Comparison of ENCODE assay signal across 19 cellular contexts in the genomic region with DNA sequence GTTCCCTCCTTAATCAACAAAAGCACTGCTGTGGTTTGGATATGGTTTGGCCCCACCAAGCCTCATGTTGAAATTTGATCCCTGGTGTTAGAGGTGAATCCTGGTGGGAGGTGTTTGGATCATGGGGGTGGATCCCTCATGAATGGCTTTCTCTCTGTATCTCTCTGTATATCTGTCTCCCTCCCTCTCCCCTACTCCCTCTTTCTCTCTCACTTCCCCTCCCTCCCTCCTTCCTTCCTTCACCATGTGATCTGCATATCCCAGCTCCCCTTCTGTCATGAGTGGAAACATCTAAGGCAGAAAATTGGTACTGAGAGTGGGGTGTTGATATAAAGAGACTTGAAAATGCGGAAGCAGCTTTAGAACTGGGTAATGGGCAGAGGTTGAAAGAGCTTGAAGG. TPM values are rescaled to one million over a fixed set of nuclear protein-coding genes. Genes with fewer than 3 reads are reported as not detected.
"Had no signal": no experiment of that assay in that cellular context is flagged by ENCODE, and none has a peak within 500 bp of the region (broad histone marks: within the 10 kb centered on the region; RNA-seq: fewer than 3 reads in every experiment).

No MANE protein-coding gene starts in this region.

- ATAC-seq: activated CD4-positive, CD25-positive, alpha-beta regulatory T cell treated with anti-CD3 and anti-CD28 coated beads, Interleukin-2, amount 50 U/mL, for 24 hours; activated CD8-positive, alpha-beta T cell treated with anti-CD3 and anti-CD28 coated beads, Interleukin-2, amount 10 ng/mL, durations not matched to agents 7 days and 5 days; esophagus mucosa; gastrocnemius medialis; left lung had no signal

- H3K36me3 ChIP-seq: ascending aorta, gastrocnemius medialis, left lung, neural progenitor cell, upper lobe of left lung had no signal

- H3K27ac Mint-ChIP-seq: activated CD4-positive, alpha-beta T cell treated with anti-CD3 and anti-CD28 coated beads, Interleukin-2, amount 10 ng/mL, durations not matched to agents 7 days and 5 days; activated CD8-positive, alpha-beta T cell treated with anti-CD3 and anti-CD28 coated beads, Interleukin-2, amount 10 ng/mL, durations not matched to agents 7 days and 5 days; activated naive CD4-positive, alpha-beta T cell treated with anti-CD3 and anti-CD28 coated beads for 36 hours; activated T-cell treated with anti-CD3 and anti-CD28 coated beads, Interleukin-2, amount 50 U/mL, for 24 hours; neural progenitor cell had no signal

- H3K9me3 ChIP-seq: ascending aorta, gastrocnemius medialis, left lung, testis, upper lobe of left lung had no signal

- H3K9me3 Mint-ChIP-seq: activated T-cell treated with anti-CD3 and anti-CD28 coated beads, Interleukin-2, amount 50 U/mL, for 24 hours; central memory CD8-positive, alpha-beta T cell had no signal

- H3K4me3 ChIP-seq: ascending aorta, gastrocnemius medialis, left lung, neural progenitor cell, testis, upper lobe of left lung had no signal

- H3K4me1 ChIP-seq: ascending aorta had no signal

- DNase-seq: activated CD4-positive, alpha-beta T cell treated with anti-CD3 and anti-CD28 coated beads, Interleukin-2, amount 10 ng/mL, durations not matched to agents 7 days and 5 days; activated CD8-positive, alpha-beta T cell treated with anti-CD3 and anti-CD28 coated beads, Interleukin-2, amount 10 ng/mL, durations not matched to agents 7 days and 5 days; activated naive CD4-positive, alpha-beta T cell treated with anti-CD3 and anti-CD28 coated beads for 36 hours; activated T-cell treated with anti-CD3 and anti-CD28 coated beads, Interleukin-2, amount 50 U/mL, for 24 hours; cortex of kidney; gastrocnemius medialis; head of caudate nucleus; left lung; midbrain; stimulated activated CD4-positive, alpha-beta T cell treated with anti-CD3 and anti-CD28 coated beads, Interleukin-2, amount 100 ng/mL, for 24 hours; T-helper 2 cell; testis; upper lobe of left lung had no signal

- H3K27me3 Mint-ChIP-seq: activated CD4-positive, alpha-beta T cell treated with anti-CD3 and anti-CD28 coated beads, Interleukin-2, amount 10 ng/mL, durations not matched to agents 7 days and 5 days; activated T-cell treated with anti-CD3 and anti-CD28 coated beads, Interleukin-2, amount 50 U/mL, for 24 hours; central memory CD8-positive, alpha-beta T cell; progenitor cell of endocrine pancreas had no signal

- H3K27ac ChIP-seq: ascending aorta, gastrocnemius medialis, left lung, neural progenitor cell, testis, upper lobe of left lung had no signal

- H3K4me3 Mint-ChIP-seq: activated CD4-positive, alpha-beta T cell treated with anti-CD3 and anti-CD28 coated beads, Interleukin-2, amount 10 ng/mL, durations not matched to agents 7 days and 5 days; activated CD8-positive, alpha-beta T cell treated with anti-CD3 and anti-CD28 coated beads, Interleukin-2, amount 10 ng/mL, durations not matched to agents 7 days and 5 days; activated naive CD4-positive, alpha-beta T cell treated with anti-CD3 and anti-CD28 coated beads for 36 hours; activated T-cell treated with anti-CD3 and anti-CD28 coated beads, Interleukin-2, amount 50 U/mL, for 24 hours; central memory CD8-positive, alpha-beta T cell had no signal

RNA-seq across cellular contexts. Expression of gene AK7, which starts 23.4 kb away (rescaled TPM):
- total RNA-seq: ascending aorta had no signal
